In the genomic region with DNA sequence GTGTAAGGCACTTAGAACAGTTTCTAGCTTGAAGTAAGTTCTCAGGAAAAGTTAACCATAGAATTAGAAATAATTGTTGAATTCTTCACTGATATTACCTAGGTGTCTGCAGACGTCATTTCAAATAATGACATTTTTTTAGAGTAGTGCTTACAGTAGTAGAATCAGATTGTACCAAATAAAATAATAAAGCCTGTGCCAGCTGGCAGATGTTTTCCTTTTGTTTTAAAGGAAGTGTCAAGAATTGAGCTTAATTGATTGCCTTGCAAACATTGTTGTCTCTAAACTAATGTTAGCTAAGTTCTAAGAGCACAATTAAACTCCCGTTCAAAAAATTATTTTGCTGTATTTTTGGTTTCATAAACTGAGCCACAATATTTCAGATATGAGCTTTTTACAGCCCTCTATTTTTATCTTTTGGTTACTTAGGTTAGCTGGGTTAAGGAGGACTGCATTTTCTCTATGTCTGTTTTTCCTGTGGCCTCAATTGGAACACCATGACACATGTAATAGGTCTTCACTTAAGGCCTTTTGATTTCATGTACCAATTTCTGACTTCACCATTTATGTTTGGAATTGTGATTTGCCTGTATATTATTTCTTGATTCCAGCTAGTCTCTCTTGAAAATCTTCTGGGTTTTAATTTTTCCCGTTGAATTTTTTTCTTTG, we compare ENCODE assay signal across 13 cellular contexts.
"Had no signal": no experiment of that assay in that cellular context is flagged by ENCODE, and none has a peak within 500 bp of the region (broad histone marks: within the 10 kb centered on the region; RNA-seq: fewer than 3 reads in every experiment).

No MANE protein-coding gene starts in this region.

- H3K9me3 ChIP-seq: gastroesophageal sphincter, ovary, tibial artery, vagina had no signal

- H3K27me3 ChIP-seq: gastroesophageal sphincter, ovary, tibial artery, vagina had no signal

- DNase-seq: activated CD4-positive, alpha-beta T cell treated with anti-CD3 and anti-CD28 coated beads, Interleukin-2, amount 50 U/mL, for 4 hours; activated CD4-positive, CD25-positive, alpha-beta regulatory T cell treated with anti-CD3 and anti-CD28 coated beads, Interleukin-2, amount 50 U/mL, for 72 hours; activated CD8-positive, alpha-beta memory T cell treated with anti-CD3 and anti-CD28 coated beads, Interleukin-2, amount 10 ng/mL, durations not matched to agents 7 days and 5 days; activated T-cell treated with anti-CD3 and anti-CD28 coated beads, Interleukin-2, amount 50 U/mL, for 48 hours; aorta; mammary epithelial cell; ovary; retina; tibial artery had no signal

- H3K36me3 ChIP-seq: ovary had no signal

- H3K27ac ChIP-seq: ovary, tibial artery, vagina had no signal

- ATAC-seq: gastroesophageal sphincter had no signal

- H3K4me3 ChIP-seq: gastroesophageal sphincter, ovary, smooth muscle cell, tibial artery, vagina had no signal

- FAIRE-seq: bronchial epithelial cell had no signal

- H3K4me2 ChIP-seq: smooth muscle cell had no signal

- H3K4me1 ChIP-seq: vagina had no signal
